1 cellular context compared by ENCODE assay signal in genomic region chr3:8660271-8660731, GRCh38.
TF ChIP-seq lines count a peak whose summit lies in the region.

No MANE protein-coding gene starts in this region.

TF ChIP-seq in HEK293, 187 proteins besides CTCF, POLR2A, EP300 and RAD21 (continued from another document):
- no peak for TF ChIP-seq ZNF518A (tag by site-specific recombination; conservative IDR thresholded peaks at IDR 0.05; ENCODE audit: low read depth)
- TF ChIP-seq ZNF175 (tag by site-specific recombination; IDR thresholded peaks at IDR 0.05) = no peak
- TF ChIP-seq ZNF391 (tag by site-specific recombination; IDR thresholded peaks at IDR 0.05; ENCODE audit: borderline replicate concordance, low read depth) = no peak
- TF ChIP-seq ZNF266 (tag by site-specific recombination; IDR thresholded peaks at IDR 0.05; ENCODE audit: low read depth) = no peak
- TF ChIP-seq ZBTB48 (tag by site-specific recombination; IDR thresholded peaks at IDR 0.05) = no peak
- TF ChIP-seq GLI2 (tag by site-specific recombination; IDR thresholded peaks at IDR 0.05; ENCODE audit: borderline replicate concordance, low read depth) = no peak
- 0 out of 2 replicates have a peak, but pooled peaks have one; percentile 3 for TF ChIP-seq GLIS1 (tag by site-specific recombination; IDR thresholded peaks at IDR 0.05)
- no peak for TF ChIP-seq ZBTB49 (tag by site-specific recombination; IDR thresholded peaks at IDR 0.05; ENCODE audit: low read depth)
- TF ChIP-seq ZNF76 (tag by site-specific recombination; IDR thresholded peaks at IDR 0.05; ENCODE audit: borderline replicate concordance, low read depth) = no peak
- TF ChIP-seq SP3 (tag by site-specific recombination; IDR thresholded peaks at IDR 0.05) = no peak
- TF ChIP-seq ZNF600 (tag by site-specific recombination; IDR thresholded peaks at IDR 0.05) = no peak
- peak; percentile 33; the same call in 1 of the 2 replicates for TF ChIP-seq KLF10 (tag by site-specific recombination; IDR thresholded peaks at IDR 0.05)
- TF ChIP-seq ZNF660 (tag by site-specific recombination; IDR thresholded peaks at IDR 0.05) = no peak
- peak; percentile 84 for TF ChIP-seq PRDM6 (tag by site-specific recombination; IDR thresholded peaks at IDR 0.05)
- TF ChIP-seq ZNF701 (tag by site-specific recombination; IDR thresholded peaks at IDR 0.05) = no peak
- TF ChIP-seq FEZF1 (tag by site-specific recombination; IDR thresholded peaks at IDR 0.05) = peak; percentile 86
- TF ChIP-seq RBAK (tag by site-specific recombination; IDR thresholded peaks at IDR 0.05) = no peak
- TF ChIP-seq SP7 (tag by site-specific recombination; IDR thresholded peaks at IDR 0.05) = no peak
- no peak for TF ChIP-seq ZNF37A (tag by site-specific recombination; IDR thresholded peaks at IDR 0.05)
- TF ChIP-seq ZNF544 (tag by site-specific recombination; IDR thresholded peaks at IDR 0.05) = no peak
